14 cellular contexts compared by ENCODE assay signal in the genomic region with DNA sequence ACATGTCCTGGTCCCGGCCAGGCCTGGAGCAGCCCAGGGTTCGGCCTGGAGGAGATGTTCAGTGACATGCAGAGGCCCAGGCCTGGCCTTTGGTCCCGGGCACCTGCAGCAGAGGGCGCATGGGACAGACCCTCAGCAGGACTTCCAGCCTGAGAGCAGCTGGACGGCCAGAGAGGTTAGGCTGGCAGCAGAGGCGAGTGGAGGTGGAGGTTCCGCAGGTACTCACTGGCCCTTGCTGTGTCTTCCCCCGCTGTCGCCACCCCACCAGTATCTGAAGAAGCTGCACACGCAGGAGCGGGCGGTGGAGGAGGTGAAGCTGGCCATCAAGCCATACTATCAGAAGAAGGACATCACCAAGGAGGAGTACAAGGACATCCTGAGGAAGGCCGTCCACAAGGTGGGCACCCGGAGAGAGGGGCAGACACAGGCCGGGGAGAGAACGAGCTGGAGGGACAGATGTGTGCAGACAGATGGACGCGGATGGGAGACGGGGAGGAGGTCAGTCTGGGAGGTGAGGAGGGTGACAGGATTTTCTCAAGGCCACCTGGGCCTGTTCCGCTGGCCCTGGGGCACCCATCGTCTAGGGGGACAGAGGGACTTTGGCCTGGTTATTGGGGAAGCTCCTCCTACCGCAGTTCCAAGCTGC.
"Had no signal": no experiment of that assay in that cellular context is flagged by ENCODE, and none has a peak within 500 bp of the region (broad histone marks: within the 10 kb centered on the region; RNA-seq: fewer than 3 reads in every experiment).

No MANE protein-coding gene starts in this region.

- H3K4me1 ChIP-seq: gastrocnemius medialis, parathyroid adenoma, testis, upper lobe of right lung had no signal

- H3K27me3 Mint-ChIP-seq: stimulated activated naive CD8-positive, alpha-beta T cell treated with anti-CD3 and anti-CD28 coated beads, Interleukin-15, amount 100 ng/mL, for 72 hours had no signal

- H3K4me3 Mint-ChIP-seq: stimulated activated naive CD8-positive, alpha-beta T cell treated with anti-CD3 and anti-CD28 coated beads, Interleukin-15, amount 100 ng/mL, for 72 hours had no signal

- H3K9me3 ChIP-seq: gastrocnemius medialis, testis, upper lobe of right lung had no signal

- H3K4me3 ChIP-seq: gastrocnemius medialis, testis, upper lobe of right lung had no signal

- ATAC-seq: gastrocnemius medialis; left ventricle myocardium superior; stimulated activated naive CD8-positive, alpha-beta T cell treated with anti-CD3 and anti-CD28 coated beads, Interleukin-15, amount 100 ng/mL, for 72 hours; upper lobe of right lung had no signal

- FAIRE-seq: astrocyte, colon, kidney had no signal

- DNase-seq: activated gamma-delta T cell; gastrocnemius medialis; left ventricle myocardium superior; mesenchymal stem cell; stimulated activated CD4-positive, alpha-beta T cell treated with anti-CD3 and anti-CD28 coated beads, Interleukin-4, amount 100 ng/mL, for 1 hour; stimulated activated CD8-positive, alpha-beta memory T cell treated with anti-CD3 and anti-CD28 coated beads, Interleukin-4, amount 100 ng/mL, for 48 hours; stimulated activated naive CD8-positive, alpha-beta T cell treated with anti-CD3 and anti-CD28 coated beads, Interleukin-15, amount 100 ng/mL, for 72 hours; T-helper 9 cell; testis; upper lobe of right lung had no signal

- H3K9me3 Mint-ChIP-seq: stimulated activated naive CD8-positive, alpha-beta T cell treated with anti-CD3 and anti-CD28 coated beads, Interleukin-15, amount 100 ng/mL, for 72 hours had no signal

- H3K27me3 ChIP-seq: gastrocnemius medialis, testis, upper lobe of right lung had no signal

- H3K27ac ChIP-seq: gastrocnemius medialis, parathyroid adenoma, testis, upper lobe of right lung had no signal
